ENCODE assay signal across 23 cellular contexts in the genomic region with DNA sequence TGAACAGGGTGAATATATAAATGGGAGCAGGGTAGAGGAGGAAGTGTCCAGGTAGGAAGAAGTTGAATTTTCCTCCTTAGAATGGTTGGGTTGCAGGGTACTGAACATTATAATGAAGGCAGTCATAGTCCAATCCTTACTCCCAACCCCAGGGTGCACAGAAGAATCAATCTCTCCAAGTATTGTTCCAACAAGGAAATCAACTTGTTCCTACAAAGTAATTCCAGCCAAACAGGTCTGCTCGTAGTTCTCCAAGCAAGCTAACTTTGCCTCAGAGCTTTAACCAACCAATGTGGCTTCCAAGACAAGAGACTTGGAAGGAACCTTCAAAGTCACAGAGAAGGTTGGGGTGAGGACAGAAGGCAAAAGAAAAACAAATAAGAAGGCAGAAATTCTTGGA.
"Had no signal": no experiment of that assay in that cellular context is flagged by ENCODE, and none has a peak within 500 bp of the region (broad histone marks: within the 10 kb centered on the region; RNA-seq: fewer than 3 reads in every experiment).

No MANE protein-coding gene starts in this region.

- H3K36me3 Mint-ChIP-seq: activated naive CD8-positive, alpha-beta T cell; WTC11 had no signal

- H3K27ac Mint-ChIP-seq: activated CD4-positive, alpha-beta memory T cell treated with anti-CD3 and anti-CD28 coated beads, Interleukin-2, amount 10 ng/mL, durations not matched to agents 7 days and 5 days; activated CD4-positive, alpha-beta T cell treated with anti-CD3 and anti-CD28 coated beads, Interleukin-2, amount 10 ng/mL, durations not matched to agents 7 days and 5 days; activated naive CD8-positive, alpha-beta T cell; activated T-helper 17 cell treated with anti-CD3 and anti-CD28 coated beads, Interleukin-2, amount 50 U/mL, for 72 hours; WTC11 had no signal

- H3K36me3 ChIP-seq: brain microvascular endothelial cell, colonic mucosa had no signal

- H3K4me1 Mint-ChIP-seq: activated CD4-positive, alpha-beta memory T cell treated with anti-CD3 and anti-CD28 coated beads, Interleukin-2, amount 10 ng/mL, durations not matched to agents 7 days and 5 days; activated CD4-positive, alpha-beta T cell treated with anti-CD3 and anti-CD28 coated beads, Interleukin-2, amount 10 ng/mL, durations not matched to agents 7 days and 5 days; activated T-helper 17 cell treated with anti-CD3 and anti-CD28 coated beads, Interleukin-2, amount 50 U/mL, for 72 hours had no signal

- H3K9me3 Mint-ChIP-seq: activated CD4-positive, alpha-beta memory T cell treated with anti-CD3 and anti-CD28 coated beads, Interleukin-2, amount 10 ng/mL, durations not matched to agents 7 days and 5 days; activated CD4-positive, alpha-beta T cell treated with anti-CD3 and anti-CD28 coated beads, Interleukin-2, amount 10 ng/mL, durations not matched to agents 7 days and 5 days; activated T-cell treated with anti-CD3 and anti-CD28 coated beads, Interleukin-2, amount 50 U/mL, for 4 hours; activated T-helper 17 cell treated with anti-CD3 and anti-CD28 coated beads, Interleukin-2, amount 50 U/mL, for 72 hours; WTC11 had no signal

- H3K4me1 ChIP-seq: colonic mucosa had no signal

- H3K27ac ChIP-seq: brain microvascular endothelial cell, colonic mucosa had no signal

- ATAC-seq: activated T-cell treated with anti-CD3 and anti-CD28 coated beads, Interleukin-2, amount 50 U/mL, for 4 hours; activated T-helper 17 cell treated with anti-CD3 and anti-CD28 coated beads, Interleukin-2, amount 50 U/mL, for 72 hours; esophagus mucosa; WTC11 had no signal

- H3K27me3 ChIP-seq: colonic mucosa had no signal

- DNase-seq: activated CD4-positive, alpha-beta memory T cell treated with anti-CD3 and anti-CD28 coated beads, Interleukin-2, amount 10 ng/mL, durations not matched to agents 7 days and 5 days; activated CD4-positive, alpha-beta T cell treated with anti-CD3 and anti-CD28 coated beads for 1 hour; activated CD4-positive, alpha-beta T cell treated with anti-CD3 and anti-CD28 coated beads for 4 hours; activated CD4-positive, alpha-beta T cell treated with anti-CD3 and anti-CD28 coated beads, Interleukin-2, amount 10 ng/mL, durations not matched to agents 7 days and 5 days; activated CD4-positive, alpha-beta T cell treated with anti-CD3 and anti-CD28 coated beads, Interleukin-2, amount 50 U/mL, for 4 hours; activated effector memory CD4-positive, alpha-beta T cell treated with Interleukin-2 at 50 U/mL for 16 hours; activated gamma-delta T cell treated with Interleukin-2 at 50 U/mL for 16 hours; activated naive CD4-positive, alpha-beta T cell treated with anti-CD3 and anti-CD28 coated beads, Interleukin-2, amount 50 U/mL, for 16 hours; activated naive CD4-positive, alpha-beta T cell treated with Interleukin-2 at 50 U/mL for 16 hours; activated T-cell treated with anti-CD3 and anti-CD28 coated beads, Interleukin-2, amount 50 U/mL, for 4 hours; amniotic stem cell; anterior cingulate cortex; brain microvascular endothelial cell; caudate nucleus; colonic mucosa; effector CD8-positive, alpha-beta T cell; foreskin fibroblast; head of caudate nucleus; T-helper 2 cell had no signal

- H3K4me3 ChIP-seq: colonic mucosa had no signal

- H3K4me3 Mint-ChIP-seq: activated CD4-positive, alpha-beta memory T cell treated with anti-CD3 and anti-CD28 coated beads, Interleukin-2, amount 10 ng/mL, durations not matched to agents 7 days and 5 days; activated CD4-positive, alpha-beta T cell treated with anti-CD3 and anti-CD28 coated beads, Interleukin-2, amount 10 ng/mL, durations not matched to agents 7 days and 5 days; activated naive CD8-positive, alpha-beta T cell; activated T-cell treated with anti-CD3 and anti-CD28 coated beads, Interleukin-2, amount 50 U/mL, for 4 hours; activated T-helper 17 cell treated with anti-CD3 and anti-CD28 coated beads, Interleukin-2, amount 50 U/mL, for 72 hours; WTC11 had no signal

- H3K9me3 ChIP-seq: colonic mucosa had no signal
